Comparison of ENCODE assay signal across 9 cellular contexts in genomic region chr5:10594591-10595210, GRCh38. TPM values are rescaled to one million over a fixed set of nuclear protein-coding genes. Genes with fewer than 3 reads are reported as not detected.
DNase-seq lines count a peak whose midpoint lies in the region; ATAC-seq, FAIRE-seq and TF ChIP-seq lines count a peak whose summit lies in the region.
"Had no signal": no experiment of that assay in that cellular context is flagged by ENCODE, and none has a peak within 500 bp of the region (broad histone marks: within the 10 kb centered on the region; RNA-seq: fewer than 3 reads in every experiment).

No MANE protein-coding gene starts in this region.

- H3K9me3 ChIP-seq in GM12878 (replicated peaks; ENCODE audit: control insufficient read depth, insufficient read depth, low read length) = no peaks in the 10 kb centered on the region; the same call in 1 of the 3 replicates

- intact Hi-C loops in GM12878 (cut with micrococcal nuclease; ENCODE audit: unreplicated experiment) = no loop called here

- TF ChIP-seq EP300 in GM12878 (IDR thresholded peaks at IDR 0.05; ENCODE audit: borderline replicate concordance in 1 of 2, control insufficient read depth in 1 of 2, low read depth in 2 of 2, low read length in 2 of 2) = no peak

- H3K4me1 ChIP-seq in GM12878 (ENCODE audit: control insufficient read depth, insufficient read depth, low read length) = peaks cover 88% of the 10 kb centered on the region

- no peaks in the 10 kb centered on the region for H4K20me1 ChIP-seq in GM12878 (ENCODE audit: control insufficient read depth, insufficient read depth)

- no peak; the same call in 1 of the 2 replicates for TF ChIP-seq POLR2A in GM12878 (IDR thresholded peaks at IDR 0.05; ENCODE audit: low read depth, low read length)

- RAD21 ChIA-PET in GM12878 (lab: Charles Lee; ENCODE audit: unreplicated experiment) = interaction anchor here (2.8 kb wide), 1 partner anchor 33 kb away, joined by 13 read pairs; no protein-coding TSS in a partner anchor

- 81% methylated on average over 11 of the region's 11 CpGs for WGBS in GM12878 (ENCODE audit: insufficient coverage, insufficient replicate concordance, low lambda C conversion rate, missing lambda C conversion rate)

- no TSS peak for BruUV-seq in GM12878 (replicated peaks; lab: Mats Ljungman, UMichigan)

- peaks cover 94% of the 10 kb centered on the region for H3K79me2 ChIP-seq in GM12878 (ENCODE audit: control insufficient read depth, insufficient read depth, low read length)

- in situ Hi-C loops in GM12878 (cut with MboI) = no loop called here

- ATAC-seq in GM12878 (0 out of 3 replicates have a peak, but pooled peaks have one; percentile 4), GM21723 (IDR thresholded peaks at IDR 0.05; ENCODE audit: unreplicated experiment) (no peak), HG03135 (IDR thresholded peaks at IDR 0.05; ENCODE audit: unreplicated experiment) (no peak), GM18861 (IDR thresholded peaks at IDR 0.05; ENCODE audit: unreplicated experiment) (no peak)
- ATAC-seq: left colon had no signal

- CTCF ChIA-PET in GM12878 (lab: Yijun Ruan, JAX) = interaction anchor here (1.3 to 2.7 kb wide), 3 partner anchors 31 to 143 kb away, joined by 3 to 13 read pairs (median 3); no protein-coding TSS in a partner anchor

- H3K4me3 ChIP-seq in GM12878 = no peak overlapping the region

- no peaks in the 10 kb centered on the region for H3K27me3 ChIP-seq in GM12878 (replicated peaks in 1 of 2; ENCODE audit: control insufficient read depth in 2 of 2, insufficient read depth in 2 of 2, low read length in 1 of 2)

- H3K36me3 ChIP-seq in GM12878 (ENCODE audit: control insufficient read depth in 2 of 2, insufficient read depth in 2 of 2, low read length in 1 of 2) = peaks cover 3 to 9% of the 10 kb centered on the region in 2 experiments; a peak in 3 of 4 replicates

- SMC1A ChIA-PET in GM12878 (lab: Charles Lee; ENCODE audit: uncharacterized antibody, unreplicated experiment) = interaction anchor here (1.3 to 2.7 kb wide), 5 partner anchors 14 to 93 kb away, joined by 3 to 19 read pairs (median 8); no protein-coding TSS in a partner anchor

- no peak for TF ChIP-seq RAD21 in GM12878 (IDR thresholded peaks at IDR 0.05; ENCODE audit: insufficient read depth, low read depth, low read length)

- no peak overlapping the region for H3K9ac ChIP-seq in GM12878 (ENCODE audit: control insufficient read depth, insufficient read depth, low read length)

- DNase-seq in A172 (ENCODE audit: low spot score) (peak; percentile 37), HK-2 (ENCODE audit: unreplicated experiment) (peak; percentile 16), GM12878 (ENCODE audit: low read depth, low spot score) (no peak), mesenteric fat pad (ENCODE audit: low spot score) (peak; percentile 60), cerebellar nuclear complex (lab: John Stamatoyannopoulos, UW) (no peak)
- DNase-seq: left colon had no signal

- H2AFZ ChIP-seq in GM12878 (ENCODE audit: control insufficient read depth, low read depth, low read length) = no peak overlapping the region

- no peak for TF ChIP-seq CTCF in GM12878 (IDR thresholded peaks at IDR 0.05 in 2 of 3, conservative IDR thresholded peaks at IDR 0.05 in 1 of 3; ENCODE audit: control insufficient read depth in 2 of 3, extremely low read depth in 1 of 3, insufficient read depth in 1 of 3, low read depth in 3 of 3, low read length in 3 of 3)

- peak overlapping the region; percentile 20; the same call in 1 of the 2 replicates for H3K27ac ChIP-seq in GM12878 (ENCODE audit: control insufficient read depth, insufficient read depth)

- FAIRE-seq in GM12878 (lab: Jason Lieb, UNC) = no peak

- POLR2A ChIA-PET in GM12878 (lab: Charles Lee) = interaction anchor here (2.6 to 3.5 kb wide), 2 partner anchors 14 to 28 kb away, joined by 20 to 21 read pairs; no protein-coding TSS in a partner anchor

- no peak overlapping the region for H3K4me2 ChIP-seq in GM12878 (ENCODE audit: control insufficient read depth, insufficient read depth)

TF ChIP-seq in GM12878, 131 proteins besides CTCF, POLR2A, EP300 and RAD21:
- no peak for TF ChIP-seq NKRF (conservative IDR thresholded peaks at IDR 0.05)
- TF ChIP-seq SIX5 (IDR thresholded peaks at IDR 0.05; ENCODE audit: low read depth, low read length, severe bottlenecking) = no peak
- no peak for TF ChIP-seq KLF5 (IDR thresholded peaks at IDR 0.05; ENCODE audit: partially characterized antibody)
- no peak; the same call in 1 of the 2 replicates for TF ChIP-seq POLR2AphosphoS5 (IDR thresholded peaks at IDR 0.05; ENCODE audit: low read length)
- no peak for TF ChIP-seq CHD4 (IDR thresholded peaks at IDR 0.05)
- TF ChIP-seq CREB1 (IDR thresholded peaks at IDR 0.05; ENCODE audit: low read depth) = no peak
- TF ChIP-seq PML (IDR thresholded peaks at IDR 0.05; ENCODE audit: low read length) = no peak
- TF ChIP-seq ZNF687 (IDR thresholded peaks at IDR 0.05) = no peak
- TF ChIP-seq ETV6 (conservative IDR thresholded peaks at IDR 0.05 in 1 of 2, IDR thresholded peaks at IDR 0.05 in 1 of 2; ENCODE audit: borderline replicate concordance in 1 of 2, low read depth in 1 of 2) = no peak

RNA-seq across cellular contexts. Expression of gene ANKRD33B, which starts 30.8 kb away (rescaled TPM):
- total RNA-seq in A172 (2014; rRNA removed; shearing (Covaris generic)) = 1.2 and 2.3 TPM in 2 replicates
- total RNA-seq in GM12878 (2013; cell fraction: nucleolus; rRNA removed) = 51.1 and 53.7 TPM in 2 replicates
- total RNA-seq in GM12878 (2014; rRNA removed) (17.0 and 18.6 TPM in 2 replicates), GM12878 (2014; rRNA removed; fragmentation: Illumina TruSeq; extraction: Trizol) (20.3 and 20.4 TPM in 2 replicates), GM12878 (2021) (58.4 and 61.6 TPM in 2 replicates), mesenteric fat pad (5.7 TPM)
- polyA plus RNA-seq in GM12878 (2011; ENCODE audit: low read depth) = 12.2 TPM
- polyA plus RNA-seq in GM12878 (2011; rRNA removed) (11.0 and 12.7 TPM in 2 replicates), GM12878 (2014; fragmentation: Illumina TruSeq; extraction: Trizol) (22.7 and 27.0 TPM in 2 replicates), GM12878 (2014; fragmentation: Nextera tagmentation; extraction: Ambion mirVana) (1 to 10 TPM; 5.9 to 6.1 TPM), GM12878 (2014; rRNA removed) (19.6 and 20.7 TPM in 2 replicates), GM12878 (2016; fragmentation: Nextera tagmentation; extraction: Ambion mirVana) (1 to 10 TPM; 4.9 to 9.5 TPM)
- polyA plus RNA-seq in GM12878 (2011; cell fraction: cytosol; rRNA removed) = 16.9 and 17.7 TPM in 2 replicates
- polyA plus RNA-seq in GM12878 (2011; cell fraction: nucleus; rRNA removed) = 24.0 and 29.2 TPM in 2 replicates
- polyA plus RNA-seq in GM12878 (2012) = 19.6 TPM in 2 replicates
- polyA minus RNA-seq in GM12878 (2011; rRNA and poly(A)+ RNA removed) = 42.2 and 53.6 TPM in 2 replicates
- polyA minus RNA-seq in GM12878 (2011; cell fraction: cytosol; rRNA and poly(A)+ RNA removed) = 28.3 and 29.6 TPM in 2 replicates
- 13.7 and 27.7 TPM in 2 replicates for polyA minus RNA-seq in GM12878 (2011; cell fraction: nucleus; rRNA and poly(A)+ RNA removed)

Comparison
In these comparisons a context has a peak if more than half of its experiments do, and no peak if none do; other contexts are left out.
1. DNase-seq: peak in A172 (single experiment), HK-2 (single experiment) and mesenteric fat pad (single experiment); none in GM12878 (single experiment) and cerebellar nuclear complex (0 of 2).